In the genomic region with DNA sequence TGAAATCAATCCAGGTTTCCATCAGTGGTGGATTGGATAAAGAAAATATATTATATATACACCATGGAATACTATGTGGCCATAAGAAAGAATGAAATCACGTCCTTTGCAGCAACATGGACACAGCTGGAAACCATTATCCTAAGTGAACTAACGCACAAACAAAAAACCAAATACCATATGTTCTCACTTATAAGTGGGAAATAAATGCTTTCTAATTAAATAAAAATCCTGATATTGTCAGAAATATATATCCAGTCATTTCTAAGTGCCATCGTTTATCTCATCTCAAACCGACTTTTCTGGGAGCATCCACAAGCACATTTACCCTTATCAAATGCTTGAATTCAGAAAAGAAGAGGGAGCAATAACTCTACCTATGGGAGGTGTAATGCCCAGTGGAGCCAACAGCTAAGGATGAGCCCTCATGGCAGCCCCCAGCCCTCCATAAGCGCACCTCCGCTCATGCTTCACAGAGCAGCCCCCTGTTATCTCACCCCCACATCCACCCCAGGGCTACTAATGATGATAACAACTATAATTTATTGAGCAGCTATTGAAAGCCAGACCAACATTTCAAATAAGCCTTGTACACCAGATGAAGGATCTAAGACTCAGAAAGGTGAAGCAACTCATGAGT, we compare ENCODE assay signal across 14 cellular contexts.
DNase-seq lines count a peak whose midpoint lies in the region; ATAC-seq and TF ChIP-seq lines count a peak whose summit lies in the region.
"Had no signal": no experiment of that assay in that cellular context is flagged by ENCODE, and none has a peak within 500 bp of the region (broad histone marks: within the 10 kb centered on the region; RNA-seq: fewer than 3 reads in every experiment).

No MANE protein-coding gene starts in this region.

- no peaks in the 10 kb centered on the region for H3K36me3 Mint-ChIP-seq in osteocyte (ENCODE audit: unreplicated experiment)
- H3K36me3 Mint-ChIP-seq: CD14-positive monocyte; CD8-positive, alpha-beta T cell had no signal

- DNase-seq in SK-N-SH (peak; percentile 45), fibroblast of gingiva (ENCODE audit: low read depth) (peak; percentile 42), osteocyte (ENCODE audit: extremely low spot score, unreplicated experiment) (peak; percentile 59), upper lobe of right lung (no peak), cortex of kidney (lab: John Stamatoyannopoulos, UW) (no peak)
- DNase-seq: CD8-positive, alpha-beta T cell; COR-L47; DMS153; DND-41; H7 had no signal

- no peak overlapping the region for H2AFZ ChIP-seq in SK-N-SH (ENCODE audit: low read depth)
- H2AFZ ChIP-seq: GM23338 had no signal

- no peaks in the 10 kb centered on the region for H3K36me3 ChIP-seq in SK-N-SH (replicated peaks in 1 of 2; ENCODE audit: control insufficient read depth in 1 of 2, insufficient read depth in 2 of 2, low read length in 1 of 2)
- no peaks in the 10 kb centered on the region for H3K36me3 ChIP-seq in upper lobe of right lung

- no peak for ATAC-seq in upper lobe of right lung
- no peak for ATAC-seq in HG02610 (IDR thresholded peaks at IDR 0.05; ENCODE audit: unreplicated experiment)
- ATAC-seq: A549; CD8-positive, alpha-beta T cell; GM23338 had no signal

- intact Hi-C loops in upper lobe of right lung (cut with DNase I), result no loop called here

- TF ChIP-seq CTCF in SK-N-SH (IDR thresholded peaks at IDR 0.05) (no peak), osteocyte (IDR thresholded peaks at IDR 0.05) (no peak), upper lobe of right lung (IDR thresholded peaks at IDR 0.05) (no peak)

- peaks cover 17% of the 10 kb centered on the region for H3K4me1 Mint-ChIP-seq in osteocyte (ENCODE audit: unreplicated experiment)

- H3K9ac ChIP-seq in SK-N-SH, result no peak overlapping the region

- TF ChIP-seq RAD21 in SK-N-SH (IDR thresholded peaks at IDR 0.05; ENCODE audit: low read length), result no peak

- H3K4me3 ChIP-seq in SK-N-SH (ENCODE audit: low read depth in 2 of 2, low read length in 1 of 2), result no peak overlapping the region
- no peak overlapping the region for H3K4me3 ChIP-seq in upper lobe of right lung
- H3K4me3 ChIP-seq: A549, GM23338 had no signal

- H3K4me1 ChIP-seq in SK-N-SH (ENCODE audit: control insufficient read depth in 1 of 2, insufficient read depth in 2 of 2, low read depth in 1 of 2, low read length in 1 of 2) (peaks cover 0 to 38% of the 10 kb centered on the region in 2 experiments; a peak in 2 of 4 replicates), upper lobe of right lung (no peaks in the 10 kb centered on the region)
- H3K4me1 ChIP-seq: A549 had no signal

- no peak overlapping the region for H3K27ac Mint-ChIP-seq in osteocyte (ENCODE audit: unreplicated experiment)
- H3K27ac Mint-ChIP-seq: CD14-positive monocyte; CD8-positive, alpha-beta T cell; GM23338 had no signal

- H3K9me2 ChIP-seq in SK-N-SH, result no peaks in the 10 kb centered on the region

- H3K27ac ChIP-seq in SK-N-SH (ENCODE audit: low read depth in 2 of 2, low read length in 1 of 2), result peak overlapping the region in 1 of 2 experiments; percentile 48; a peak in 1 of 4 replicates
- H3K27ac ChIP-seq in upper lobe of right lung, result no peak overlapping the region
- H3K27ac ChIP-seq: A549 had no signal

- TF ChIP-seq EP300 in SK-N-SH (IDR thresholded peaks at IDR 0.05; ENCODE audit: borderline replicate concordance in 1 of 2, low read depth in 1 of 2, low read length in 1 of 2), result peak in 1 of 2 experiments; percentile 71; a peak in 1 of 4 replicates

- H3K4me2 ChIP-seq in SK-N-SH, result no peak overlapping the region
- H3K4me2 ChIP-seq: A549, GM23338 had no signal

- H3K79me2 ChIP-seq in SK-N-SH (ENCODE audit: insufficient read depth), result no peaks in the 10 kb centered on the region

- H3K27me3 ChIP-seq in SK-N-SH (ENCODE audit: insufficient read depth) (peaks cover 32% of the 10 kb centered on the region), upper lobe of right lung (peaks cover 8% of the 10 kb centered on the region)

- POLR2A ChIA-PET in SK-N-SH (lab: Yijun Ruan, JAX), result no interaction called here

- no peaks in the 10 kb centered on the region for H3K9me3 ChIP-seq in SK-N-SH
- no peaks in the 10 kb centered on the region for H3K9me3 ChIP-seq in upper lobe of right lung
- H3K9me3 ChIP-seq: A549 had no signal

- no peaks in the 10 kb centered on the region for H3K9me3 Mint-ChIP-seq in osteocyte (ENCODE audit: unreplicated experiment)
- H3K9me3 Mint-ChIP-seq: CD8-positive, alpha-beta T cell; GM23338 had no signal

- H4K20me1 ChIP-seq in SK-N-SH (ENCODE audit: insufficient read depth), result no peaks in the 10 kb centered on the region

- CTCF ChIA-PET in SK-N-SH (lab: Yijun Ruan, JAX), result interaction anchor here (0.6 to 2.4 kb wide), 6 partner anchors 15 to 363 kb away, joined by 3 to 10 read pairs (median 4); no protein-coding TSS in a partner anchor

- 19% methylated on average over 6 of the region's 6 CpGs for WGBS in SK-N-SH (ENCODE audit: low lambda C conversion rate)

- peaks cover 53% of the 10 kb centered on the region for H3K27me3 Mint-ChIP-seq in osteocyte (ENCODE audit: unreplicated experiment)

- no peaks in the 10 kb centered on the region for H3F3A ChIP-seq in SK-N-SH (replicated peaks; ENCODE audit: insufficient read depth)

- no peak overlapping the region for H3K4me3 Mint-ChIP-seq in osteocyte (ENCODE audit: unreplicated experiment)
- H3K4me3 Mint-ChIP-seq: CD14-positive monocyte; CD8-positive, alpha-beta T cell; GM23338 had no signal

TF ChIP-seq in SK-N-SH, 30 proteins besides CTCF, POLR2A, EP300 and RAD21:
- peak; percentile 76; the same call in 1 of the 2 replicates for TF ChIP-seq RCOR1 (IDR thresholded peaks at IDR 0.05; ENCODE audit: low read length)
- TF ChIP-seq FOXJ3 (CRISPR knock-in tag; IDR thresholded peaks at IDR 0.05), result peak; percentile 73; the same call in 1 of the 2 replicates
- TF ChIP-seq GATA2 (CRISPR knock-in tag; IDR thresholded peaks at IDR 0.05), result peak; percentile 90
- peak; percentile 30; the same call in 1 of the 2 replicates for TF ChIP-seq TCF12 (IDR thresholded peaks at IDR 0.05)
- TF ChIP-seq, protein P1, sequence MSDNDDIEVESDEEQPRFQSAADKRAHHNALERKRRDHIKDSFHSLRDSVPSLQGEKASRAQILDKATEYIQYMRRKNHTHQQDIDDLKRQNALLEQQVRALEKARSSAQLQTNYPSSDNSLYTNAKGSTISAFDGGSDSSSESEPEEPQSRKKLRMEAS (IDR thresholded peaks at IDR 0.05; ENCODE audit: low read depth), result no peak
- no peak for TF ChIP-seq MEF2A (IDR thresholded peaks at IDR 0.05; ENCODE audit: borderline replicate concordance, low read depth)
- TF ChIP-seq, protein P2, sequence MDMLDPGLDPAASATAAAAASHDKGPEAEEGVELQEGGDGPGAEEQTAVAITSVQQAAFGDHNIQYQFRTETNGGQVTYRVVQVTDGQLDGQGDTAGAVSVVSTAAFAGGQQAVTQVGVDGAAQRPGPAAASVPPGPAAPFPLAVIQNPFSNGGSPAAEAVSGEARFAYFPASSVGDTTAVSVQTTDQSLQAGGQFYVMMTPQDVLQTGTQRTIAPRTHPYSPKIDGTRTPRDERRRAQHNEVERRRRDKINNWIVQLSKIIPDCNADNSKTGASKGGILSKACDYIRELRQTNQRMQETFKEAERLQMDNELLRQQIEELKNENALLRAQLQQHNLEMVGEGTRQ (IDR thresholded peaks at IDR 0.05; ENCODE audit: borderline replicate concordance, low read depth, low read length), result no peak
- peak; percentile 38 for TF ChIP-seq CHD2 (IDR thresholded peaks at IDR 0.05; ENCODE audit: low read length, partially characterized antibody)
- TF ChIP-seq, protein P3, sequence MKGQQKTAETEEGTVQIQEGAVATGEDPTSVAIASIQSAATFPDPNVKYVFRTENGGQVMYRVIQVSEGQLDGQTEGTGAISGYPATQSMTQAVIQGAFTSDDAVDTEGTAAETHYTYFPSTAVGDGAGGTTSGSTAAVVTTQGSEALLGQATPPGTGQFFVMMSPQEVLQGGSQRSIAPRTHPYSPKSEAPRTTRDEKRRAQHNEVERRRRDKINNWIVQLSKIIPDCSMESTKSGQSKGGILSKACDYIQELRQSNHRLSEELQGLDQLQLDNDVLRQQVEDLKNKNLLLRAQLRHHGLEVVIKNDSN (IDR thresholded peaks at IDR 0.05; ENCODE audit: borderline replicate concordance, low read depth), result no peak
- TF ChIP-seq, protein P4, sequence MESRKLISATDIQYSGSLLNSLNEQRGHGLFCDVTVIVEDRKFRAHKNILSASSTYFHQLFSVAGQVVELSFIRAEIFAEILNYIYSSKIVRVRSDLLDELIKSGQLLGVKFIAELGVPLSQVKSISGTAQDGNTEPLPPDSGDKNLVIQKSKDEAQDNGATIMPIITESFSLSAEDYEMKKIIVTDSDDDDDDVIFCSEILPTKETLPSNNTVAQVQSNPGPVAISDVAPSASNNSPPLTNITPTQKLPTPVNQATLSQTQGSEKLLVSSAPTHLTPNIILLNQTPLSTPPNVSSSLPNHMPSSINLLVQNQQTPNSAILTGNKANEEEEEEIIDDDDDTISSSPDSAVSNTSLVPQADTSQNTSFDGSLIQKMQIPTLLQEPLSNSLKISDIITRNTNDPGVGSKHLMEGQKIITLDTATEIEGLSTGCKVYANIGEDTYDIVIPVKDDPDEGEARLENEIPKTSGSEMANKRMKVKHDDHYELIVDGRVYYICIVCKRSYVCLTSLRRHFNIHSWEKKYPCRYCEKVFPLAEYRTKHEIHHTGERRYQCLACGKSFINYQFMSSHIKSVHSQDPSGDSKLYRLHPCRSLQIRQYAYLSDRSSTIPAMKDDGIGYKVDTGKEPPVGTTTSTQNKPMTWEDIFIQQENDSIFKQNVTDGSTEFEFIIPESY (IDR thresholded peaks at IDR 0.05; ENCODE audit: borderline replicate concordance, low read depth), result no peak

Comparison
In these comparisons a context has a peak if more than half of its experiments do, and no peak if none do; other contexts are left out.
1. DNase-seq: peak in SK-N-SH (single experiment), fibroblast of gingiva (single experiment) and osteocyte (single experiment); none in upper lobe of right lung (single experiment) and cortex of kidney (single experiment).